ENCODE assay signal across 17 cellular contexts in genomic region chr14:97359391-97359790, GRCh38.
"Had no signal": no experiment of that assay in that cellular context is flagged by ENCODE, and none has a peak within 500 bp of the region (broad histone marks: within the 10 kb centered on the region; RNA-seq: fewer than 3 reads in every experiment).

No MANE protein-coding gene starts in this region.

- H3K36me3 ChIP-seq: heart left ventricle, suprapubic skin had no signal

- H3K27ac Mint-ChIP-seq: activated naive CD4-positive, alpha-beta T cell treated with anti-CD3 and anti-CD28 coated beads, Interleukin-2, amount 50 U/mL, for 24 hours; activated T-cell treated with anti-CD3 and anti-CD28 coated beads, Interleukin-2, amount 50 U/mL, for 24 hours; endodermal cell; immature natural killer cell; nephron progenitor cell; stimulated activated naive CD8-positive, alpha-beta T cell treated with anti-CD3 and anti-CD28 coated beads, Interleukin-15, Interleukin-2, amounts not matched to agents 100 ng/mL and 50 ng/mL, for 24 hours had no signal

- H3K4me1 ChIP-seq: heart left ventricle, suprapubic skin had no signal

- H3K9me3 Mint-ChIP-seq: activated naive CD4-positive, alpha-beta T cell treated with anti-CD3 and anti-CD28 coated beads, Interleukin-2, amount 50 U/mL, for 24 hours; activated T-cell treated with anti-CD3 and anti-CD28 coated beads, Interleukin-2, amount 50 U/mL, for 24 hours; endodermal cell; immature natural killer cell; nephron progenitor cell; stimulated activated naive CD8-positive, alpha-beta T cell treated with anti-CD3 and anti-CD28 coated beads, Interleukin-15, Interleukin-2, amounts not matched to agents 100 ng/mL and 50 ng/mL, for 24 hours had no signal

- H3K36me3 Mint-ChIP-seq: activated naive CD4-positive, alpha-beta T cell treated with anti-CD3 and anti-CD28 coated beads, Interleukin-2, amount 50 U/mL, for 24 hours had no signal

- DNase-seq: activated CD4-positive, alpha-beta T cell treated with anti-CD3 and anti-CD28 coated beads, Interleukin-2, amount 50 U/mL, for 4 hours; activated effector memory CD4-positive, alpha-beta T cell treated with Interleukin-2 at 50 U/mL for 16 hours; activated T-cell treated with anti-CD3 and anti-CD28 coated beads, Interleukin-2, amount 50 U/mL, for 24 hours; dorsolateral prefrontal cortex; endodermal cell; heart left ventricle; immature natural killer cell; nephron progenitor cell; right cardiac atrium; small intestine; stimulated activated CD4-positive, alpha-beta T cell treated with anti-CD3 and anti-CD28 coated beads, Interleukin-4, amount 100 ng/mL, for 24 hours; T1000; trophoblast cell had no signal

- H3K27ac ChIP-seq: dorsolateral prefrontal cortex, heart left ventricle, suprapubic skin had no signal

- H3K4me1 Mint-ChIP-seq: activated naive CD4-positive, alpha-beta T cell treated with anti-CD3 and anti-CD28 coated beads, Interleukin-2, amount 50 U/mL, for 24 hours; nephron progenitor cell had no signal

- H3K27me3 ChIP-seq: suprapubic skin had no signal

- H3K27me3 Mint-ChIP-seq: activated naive CD4-positive, alpha-beta T cell treated with anti-CD3 and anti-CD28 coated beads, Interleukin-2, amount 50 U/mL, for 24 hours; activated T-cell treated with anti-CD3 and anti-CD28 coated beads, Interleukin-2, amount 50 U/mL, for 24 hours had no signal

- H3K9me3 ChIP-seq: heart left ventricle, suprapubic skin had no signal

- ATAC-seq: activated CD4-positive, CD25-positive, alpha-beta regulatory T cell treated with anti-CD3 and anti-CD28 coated beads, Interleukin-2, amount 50 U/mL, for 24 hours; heart left ventricle; right cardiac atrium had no signal

- H3K4me3 Mint-ChIP-seq: activated naive CD4-positive, alpha-beta T cell treated with anti-CD3 and anti-CD28 coated beads, Interleukin-2, amount 50 U/mL, for 24 hours; activated T-cell treated with anti-CD3 and anti-CD28 coated beads, Interleukin-2, amount 50 U/mL, for 24 hours; endodermal cell; immature natural killer cell; nephron progenitor cell; stimulated activated naive CD8-positive, alpha-beta T cell treated with anti-CD3 and anti-CD28 coated beads, Interleukin-15, Interleukin-2, amounts not matched to agents 100 ng/mL and 50 ng/mL, for 24 hours had no signal

- H3K4me3 ChIP-seq: heart left ventricle, suprapubic skin had no signal
